8 cellular contexts compared by ENCODE assay signal in genomic region chr1:99707535-99708142, GRCh38. TPM values are rescaled to one million over a fixed set of nuclear protein-coding genes. Genes with fewer than 3 reads are reported as not detected.
A peak's percentile ranks its signal among the peaks of the same experiment; 100 is the strongest.
DNase-seq lines count a peak whose midpoint lies in the region; ATAC-seq and TF ChIP-seq lines count a peak whose summit lies in the region.

No MANE protein-coding gene starts in this region.

- BruUV-seq in OCI-LY7 (replicated peaks; lab: Mats Ljungman, UMichigan): no TSS peak

- POLR2A ChIA-PET in OCI-LY7 (lab: Charles Lee): interaction anchor here (0.6 kb wide), 1 partner anchor 17 kb away, joined by 3 read pairs; no protein-coding TSS in a partner anchor

- H3K36me3 ChIP-seq in OCI-LY7 (ENCODE audit: insufficient read depth, low read length) (peaks cover 10% of the 10 kb centered on the region; the same call in 1 of the 2 replicates), vagina (peaks cover 0 to 16% of the 10 kb centered on the region in 2 donors)

- no peak overlapping the region for H3K4me2 ChIP-seq in OCI-LY7 (ENCODE audit: low read length)

- H3K9me3 ChIP-seq in OCI-LY7 (ENCODE audit: low read length): no peaks in the 10 kb centered on the region
- no peaks in the 10 kb centered on the region for H3K9me3 ChIP-seq in vagina

- intact Hi-C loops in OCI-LY7 (cut with micrococcal nuclease; ENCODE audit: unreplicated experiment): loop anchor here (1.0 to 10.0 kb wide), 2 partner anchors 213 to 527 kb away; no protein-coding TSS in a partner anchor
- intact Hi-C loops in vagina (cut with DNase I): loop anchor here (10.0 kb wide), 1 partner anchor 523 kb away; no protein-coding TSS in a partner anchor

- no peaks in the 10 kb centered on the region for H3K9me2 ChIP-seq in OCI-LY7 (ENCODE audit: insufficient read depth, low read length)

- H2AFZ ChIP-seq in OCI-LY7 (ENCODE audit: low read length): no peak overlapping the region

- H4K20me1 ChIP-seq in OCI-LY7 (ENCODE audit: insufficient read depth, low read length): no peaks in the 10 kb centered on the region

- H3K27ac ChIP-seq in OCI-LY7 (ENCODE audit: low read depth, low read length, poor library complexity, severe bottlenecking) (no peak overlapping the region), vagina (no peak overlapping the region)

- CTCF ChIA-PET in OCI-LY7 (lab: Charles Lee; ENCODE audit: unreplicated experiment): no interaction called here

- H3K4me1 ChIP-seq in OCI-LY7 (ENCODE audit: insufficient read depth, low read length, poor library complexity, severe bottlenecking) (no peaks in the 10 kb centered on the region), vagina (no peaks in the 10 kb centered on the region)

- peak; percentile 76 for ATAC-seq in GM21423 (IDR thresholded peaks at IDR 0.05; ENCODE audit: unreplicated experiment)

- H3K79me2 ChIP-seq in OCI-LY7 (ENCODE audit: insufficient read depth, low read depth, low read length): no peaks in the 10 kb centered on the region

- no peak overlapping the region for H3K4me3 ChIP-seq in OCI-LY7 (ENCODE audit: low read depth, low read length, poor library complexity, severe bottlenecking)
- H3K4me3 ChIP-seq in vagina: no peak overlapping the region

- peak; percentile 100 for TF ChIP-seq CTCF in OCI-LY7 (conservative IDR thresholded peaks at IDR 0.05; ENCODE audit: low read length)
- TF ChIP-seq CTCF in vagina (IDR thresholded peaks at IDR 0.05): peak; percentile 60 to 87 (median 80)

- TF ChIP-seq POLR2A in vagina (IDR thresholded peaks at IDR 0.05): no peak

- DNase-seq in DMS79 (lab: John Stamatoyannopoulos, UW) (peak; percentile 29), HuH-7 (ENCODE audit: low spot score) (peak; percentile 24), OCI-LY7 (ENCODE audit: low spot score) (peak; percentile 67), fibroblast of peridontal ligament (ENCODE audit: extremely low read depth) (peak; percentile 82), nucleus accumbens (lab: John Stamatoyannopoulos, UW) (peak in 42 of 56 donors; percentile 1 to 89 (median 29)), vagina (ENCODE audit: extremely low spot score in 2 of 2) (no peak)
- peak; percentile 32 for DNase-seq in activated T-cell treated with anti-CD3 and anti-CD28 coated beads, Interleukin-2, amount 50 U/mL, for 1 hour

- no peaks in the 10 kb centered on the region for H3K27me3 ChIP-seq in vagina

RNA-seq across cellular contexts. Expression of gene FRRS1, which starts 58.8 kb away (rescaled TPM):
- total RNA-seq in OCI-LY7 (2014; rRNA removed; shearing (Covaris generic)): 3.4 and 4.5 TPM in 2 replicates
- total RNA-seq in OCI-LY7 (2022) (6.5 and 7.2 TPM in 2 replicates), vagina (22.1 TPM)

Comparison
In these comparisons a context has a peak if more than half of its experiments do, and no peak if none do; other contexts are left out.
1. DNase-seq: peak in DMS79 (single experiment), HuH-7 (single experiment), OCI-LY7 (single experiment), activated T-cell treated with anti-CD3 and anti-CD28 coated beads, Interleukin-2, amount 50 U/mL, for 1 hour (single experiment), fibroblast of peridontal ligament (single experiment) and nucleus accumbens (42 of 56); none in vagina (0 of 2).